Comparison of ENCODE assay signal across 13 cellular contexts in the genomic region with DNA sequence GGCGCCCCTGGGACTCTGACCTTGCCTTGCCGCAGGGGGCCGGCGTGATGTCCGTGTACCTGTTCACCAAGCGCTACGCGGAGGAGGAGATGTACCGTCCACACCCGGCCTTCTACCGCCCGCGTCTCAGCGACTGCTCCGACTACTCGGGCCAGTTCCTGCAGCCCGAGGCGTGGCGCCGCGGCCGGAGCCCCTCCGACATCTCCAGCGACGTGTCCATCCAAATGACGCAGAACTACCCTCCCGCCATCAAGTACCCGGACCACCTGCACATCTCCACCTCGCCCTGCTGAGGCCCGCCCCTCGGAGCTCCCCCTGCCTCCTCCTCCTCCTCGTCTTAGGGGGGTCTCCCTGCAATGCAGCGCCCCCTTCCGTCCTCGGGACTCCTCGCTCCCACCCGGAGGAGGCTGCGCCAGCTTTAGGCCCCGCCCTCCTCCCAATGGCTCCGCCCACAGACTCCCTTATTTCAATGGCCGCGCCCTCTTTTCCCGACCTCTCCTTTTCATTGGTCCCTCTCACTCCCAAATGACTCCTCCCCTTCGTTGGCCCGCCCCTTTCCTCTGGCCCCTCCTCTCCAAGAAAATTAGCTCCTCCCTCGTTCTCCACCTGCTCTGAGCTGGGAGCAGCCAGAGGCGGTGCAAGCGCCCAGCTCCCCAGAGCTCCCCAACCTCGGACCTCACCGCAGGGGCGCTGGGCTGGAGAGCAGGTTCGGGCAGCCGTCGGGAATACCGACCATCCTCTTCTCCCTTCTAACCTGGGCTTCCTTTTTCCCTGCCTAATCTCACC. TPM values are rescaled to one million over a fixed set of nuclear protein-coding genes. Genes with fewer than 3 reads are reported as not detected.
DNase-seq lines count a peak whose midpoint lies in the region; FAIRE-seq and TF ChIP-seq lines count a peak whose summit lies in the region.
"Had no signal": no experiment of that assay in that cellular context is flagged by ENCODE, and none has a peak within 500 bp of the region (broad histone marks: within the 10 kb centered on the region; RNA-seq: fewer than 3 reads in every experiment).

No MANE protein-coding gene starts in this region.

- H3K9me2 ChIP-seq in GM23248 (ENCODE audit: insufficient read depth) = no peaks in the 10 kb centered on the region

- H3K27me3 ChIP-seq in GM23248 (replicated peaks; ENCODE audit: insufficient read depth) (peaks cover 35% of the 10 kb centered on the region), WERI-Rb-1 (ENCODE audit: insufficient read depth, low read depth, severe bottlenecking) (peaks cover 65% of the 10 kb centered on the region), small intestine (ENCODE audit: control insufficient read depth in 2 of 2, insufficient read depth in 2 of 2, low read length in 2 of 2) (peaks cover 0 to 24% of the 10 kb centered on the region in 2 donors)

- H4K20me1 ChIP-seq in GM23248 (ENCODE audit: insufficient read depth) = no peaks in the 10 kb centered on the region

- peak; percentile 40 for DNase-seq in AG08396 (ENCODE audit: low spot score)
- DNase-seq in GM23248 = peak; percentile 33
- DNase-seq in WERI-Rb-1 = peak; percentile 21
- DNase-seq in dedifferentiated amniotic fluid mesenchymal stem cell (ENCODE audit: extremely low spot score) = no peak
- DNase-seq in D341Med (ENCODE audit: low spot score) = no peak
- DNase-seq in NCI-H446 treated with DMSO at 0.1 percent for 48 hours (lab: John Stamatoyannopoulos, UW) = no peak
- no peak for DNase-seq in small intestine
- DNase-seq: CD8-positive, alpha-beta memory T cell; NCI-H774 had no signal

- H3K4me3 ChIP-seq in GM23248 (no peak overlapping the region), WERI-Rb-1 (ENCODE audit: low read depth, low read length) (no peak overlapping the region), iPS-11a (ENCODE audit: low read depth, low read length) (peak overlapping the region; percentile 80), small intestine (ENCODE audit: low read depth in 1 of 2, low read length in 2 of 2) (no peak overlapping the region)
- H3K4me3 ChIP-seq: upper lobe of left lung had no signal

- no peak overlapping the region for H3K4me2 ChIP-seq in GM23248 (ENCODE audit: unreplicated experiment)

- WGBS in GM23248 (ENCODE audit: low coverage in 1 of 2, low lambda C conversion rate in 2 of 2, missing lambda C conversion rate in 2 of 2), 2 experiments = 8 to 13% methylated on average over 43 to 53 of the region's 55 CpGs
- 7 to 15% (median 12%) methylated on average over 38 to 55 of the region's 55 CpGs for WGBS in small intestine, 3 donors

- no peaks in the 10 kb centered on the region for H3F3A ChIP-seq in GM23248 (ENCODE audit: insufficient read depth)

- no peak overlapping the region for H3K27ac ChIP-seq in GM23248
- H3K27ac ChIP-seq in WERI-Rb-1 = no peak overlapping the region
- no peak overlapping the region for H3K27ac ChIP-seq in small intestine (ENCODE audit: low read depth in 1 of 2, low read length in 1 of 2)
- H3K27ac ChIP-seq: parathyroid adenoma, upper lobe of left lung had no signal

- H3K36me3 ChIP-seq in GM23248 (ENCODE audit: low read depth) = no peaks in the 10 kb centered on the region
- no peaks in the 10 kb centered on the region for H3K36me3 ChIP-seq in WERI-Rb-1
- H3K36me3 ChIP-seq in small intestine (ENCODE audit: control insufficient read depth in 2 of 2, insufficient read depth in 2 of 2, low read length in 2 of 2) = no peaks in the 10 kb centered on the region
- H3K36me3 ChIP-seq: upper lobe of left lung had no signal

- in situ Hi-C loops in GM23248 (cut with MboI) = no loop called here

- no peaks in the 10 kb centered on the region for H3K79me2 ChIP-seq in GM23248 (ENCODE audit: insufficient read depth)
- H3K79me2 ChIP-seq: parathyroid adenoma had no signal

- H3K4me1 ChIP-seq in GM23248 (ENCODE audit: insufficient read depth) (no peaks in the 10 kb centered on the region), small intestine (ENCODE audit: control insufficient read depth in 2 of 2, insufficient read depth in 1 of 2, low read depth in 1 of 2, low read length in 1 of 2) (no peaks in the 10 kb centered on the region)
- H3K4me1 ChIP-seq: parathyroid adenoma, upper lobe of left lung had no signal

- TF ChIP-seq CTCF in WERI-Rb-1 (IDR thresholded peaks at IDR 0.05; ENCODE audit: low read depth, low read length) = no peak

- H3K9ac ChIP-seq in GM23248 = no peak overlapping the region
- H3K9ac ChIP-seq: parathyroid adenoma had no signal

- FAIRE-seq in small intestine (lab: Jason Lieb, UNC) = no peak

- H3K9me3 ChIP-seq in GM23248 (ENCODE audit: low read depth) = no peaks in the 10 kb centered on the region
- H3K9me3 ChIP-seq in WERI-Rb-1 (ENCODE audit: severe bottlenecking) = peaks cover 10% of the 10 kb centered on the region
- H3K9me3 ChIP-seq in small intestine (ENCODE audit: control insufficient read depth, low read depth) = no peaks in the 10 kb centered on the region
- H3K9me3 ChIP-seq: upper lobe of left lung had no signal

- no peak overlapping the region for H2AFZ ChIP-seq in GM23248
- H2AFZ ChIP-seq: parathyroid adenoma had no signal

RNA-seq across cellular contexts. Expression of gene CACNG8, which starts 20.5 kb away (rescaled TPM):
- 0.11 TPM in 1 of 2 replicates, not detected in the other for total RNA-seq in GM23248 (2014; rRNA removed; shearing (Covaris generic))
- polyA plus RNA-seq in GM23248 (2016; fragmentation: Nextera tagmentation; extraction: Ambion mirVana) = not detected in 2 replicates
- under 1 TPM in 1 of 3 donors, not detected in 2; 0.12 TPM for polyA plus RNA-seq in small intestine
- total RNA-seq: CD8-positive, alpha-beta memory T cell had no signal
- polyA plus RNA-seq: CD8-positive, alpha-beta memory T cell had no signal

RNA-seq across cellular contexts. Expression of gene CACNG7, which starts 33.1 kb away (rescaled TPM):
- total RNA-seq in GM23248 (2014; rRNA removed; shearing (Covaris generic)) = not detected in 2 replicates
- polyA plus RNA-seq in GM23248 (2016; fragmentation: Nextera tagmentation; extraction: Ambion mirVana) (not detected in 2 replicates), small intestine (under 1 TPM in 1 of 3 donors, not detected in 2; 0.79 TPM)
- total RNA-seq: CD8-positive, alpha-beta memory T cell; lower leg skin; upper lobe of left lung had no signal
- polyA plus RNA-seq: CD8-positive, alpha-beta memory T cell had no signal

RNA-seq across cellular contexts. Expression of gene CACNG6, which starts 49.2 kb away (rescaled TPM):
- total RNA-seq in GM23248 (2014; rRNA removed; shearing (Covaris generic)) = not detected in 2 replicates
- polyA plus RNA-seq in GM23248 (2016; fragmentation: Nextera tagmentation; extraction: Ambion mirVana) = not detected in 2 replicates
- polyA plus RNA-seq in small intestine = under 1 TPM in 1 of 3 donors, not detected in 2; 0.06 TPM
- total RNA-seq: CD8-positive, alpha-beta memory T cell; lower leg skin had no signal
- polyA plus RNA-seq: CD8-positive, alpha-beta memory T cell had no signal

Comparison
In these comparisons a context has a peak if more than half of its experiments do, and no peak if none do; other contexts are left out.
1. DNase-seq: peak in AG08396 (single experiment), GM23248 (single experiment) and WERI-Rb-1 (single experiment); none in dedifferentiated amniotic fluid mesenchymal stem cell (single experiment), D341Med (single experiment), NCI-H446 treated with DMSO at 0.1 percent for 48 hours (single experiment) and small intestine (single experiment).